In genomic region chr12:79689477-79690155, GRCh38 we compare ENCODE assay signal across 8 cellular contexts. TPM values are rescaled to one million over a fixed set of nuclear protein-coding genes. Genes with fewer than 3 reads are reported as not detected.
DNase-seq lines count a peak whose midpoint lies in the region; ATAC-seq, FAIRE-seq and TF ChIP-seq lines count a peak whose summit lies in the region.

No MANE protein-coding gene starts in this region.

- no peaks in the 10 kb centered on the region for H3K9me3 Mint-ChIP-seq in activated naive CD4-positive, alpha-beta T cell treated with anti-CD3 and anti-CD28 coated beads, Interleukin-2, amount 50 U/mL, for 72 hours
- H3K9me3 Mint-ChIP-seq in progenitor cell of endocrine pancreas (ENCODE audit: low read depth) = no peaks in the 10 kb centered on the region

- H3K4me1 Mint-ChIP-seq in progenitor cell of endocrine pancreas (ENCODE audit: low read depth) = peaks cover 38% of the 10 kb centered on the region

- H3K4me3 Mint-ChIP-seq in progenitor cell of endocrine pancreas (ENCODE audit: low read depth) = peak overlapping the region; percentile 87

- DNase-seq in AG10803 (ENCODE audit: low read depth) = peak; percentile 49
- DNase-seq in GM12891 (ENCODE audit: insufficient read length, low spot score) = peak; percentile 36
- DNase-seq in NCI-H1105 (lab: John Stamatoyannopoulos, UW) = peak; percentile 42
- peak in 1 of 2 donors; percentile 12 for DNase-seq in activated naive CD4-positive, alpha-beta T cell treated with anti-CD3 and anti-CD28 coated beads, Interleukin-2, amount 50 U/mL, for 72 hours (ENCODE audit: low spot score in 2 of 2)
- peak; percentile 54 for DNase-seq in left ventricle myocardium superior
- peak; percentile 34 for DNase-seq in progenitor cell of endocrine pancreas (ENCODE audit: low spot score, unreplicated experiment)
- DNase-seq in DMS114 treated with DMSO at 0.1 percent for 48 hours (lab: John Stamatoyannopoulos, UW; ENCODE audit: unreplicated experiment) = no peak

- intact Hi-C loops in left ventricle myocardium superior (cut with micrococcal nuclease) = no loop called here

- no peak overlapping the region for H3K27ac Mint-ChIP-seq in activated naive CD4-positive, alpha-beta T cell treated with anti-CD3 and anti-CD28 coated beads, Interleukin-2, amount 50 U/mL, for 72 hours
- peak overlapping the region; percentile 97 for H3K27ac Mint-ChIP-seq in progenitor cell of endocrine pancreas

- ATAC-seq in HG02610 (IDR thresholded peaks at IDR 0.05; ENCODE audit: unreplicated experiment) (peak; percentile 24), left ventricle myocardium superior (peak; percentile 30)
- peak; percentile 24 to 42 for ATAC-seq in activated naive CD4-positive, alpha-beta T cell treated with anti-CD3 and anti-CD28 coated beads, Interleukin-2, amount 50 U/mL, for 72 hours

- TF ChIP-seq POLR2A in GM12891 (IDR thresholded peaks at IDR 0.05; ENCODE audit: low read depth, low read length) = no peak

- H3K36me3 Mint-ChIP-seq in activated naive CD4-positive, alpha-beta T cell treated with anti-CD3 and anti-CD28 coated beads, Interleukin-2, amount 50 U/mL, for 72 hours = peaks cover 0 to 4% of the 10 kb centered on the region in 2 donors
- H3K36me3 Mint-ChIP-seq in progenitor cell of endocrine pancreas (ENCODE audit: insufficient read depth) = no peaks in the 10 kb centered on the region

- peak; percentile 77 for FAIRE-seq in GM12891 (lab: Jason Lieb, UNC)

- peak overlapping the region; percentile 90 for H3K4me3 ChIP-seq in AG10803 (ENCODE audit: low read length)

- H3K27me3 Mint-ChIP-seq in progenitor cell of endocrine pancreas = peaks cover 37% of the 10 kb centered on the region

- TF ChIP-seq CTCF in AG10803 (conservative IDR thresholded peaks at IDR 0.05; ENCODE audit: low read length) (no peak; the same call in 1 of the 2 replicates), progenitor cell of endocrine pancreas (IDR thresholded peaks at IDR 0.05; ENCODE audit: unreplicated experiment) (no peak)

TF ChIP-seq in GM12891, 5 proteins besides CTCF, POLR2A, EP300 and RAD21:
- no peak for TF ChIP-seq POU2F2 (IDR thresholded peaks at IDR 0.05; ENCODE audit: low read depth, low read length)
- TF ChIP-seq POLR2AphosphoS5 (IDR thresholded peaks at IDR 0.05; ENCODE audit: low read depth, low read length) = no peak
- TF ChIP-seq TAF1 (IDR thresholded peaks at IDR 0.05; ENCODE audit: low read depth, low read length) = no peak
- TF ChIP-seq SPI1 (IDR thresholded peaks at IDR 0.05; ENCODE audit: low read depth, low read length) = no peak
- TF ChIP-seq PAX5 (IDR thresholded peaks at IDR 0.05; ENCODE audit: insufficient read depth, low read length, severe bottlenecking) = no peak

RNA-seq across cellular contexts. Expression of gene PAWR, which starts 1.1 kb away (rescaled TPM):
- 7.6 TPM for polyA plus RNA-seq in GM12891 (2012; ENCODE audit: low read depth, missing spikeins)
- total RNA-seq in activated naive CD4-positive, alpha-beta T cell treated with anti-CD3 and anti-CD28 coated beads, Interleukin-2, amount 50 U/mL, for 72 hours = 10 to 100 TPM in 1 of 2 donors, 1 to 10 TPM in 1; 8.4 to 12.0 TPM
- 17.3 TPM for total RNA-seq in left ventricle myocardium superior
- total RNA-seq in progenitor cell of endocrine pancreas = 85.7 and 92.3 TPM in 2 replicates
